Comparison of ENCODE assay signal across 20 cellular contexts in the genomic region with DNA sequence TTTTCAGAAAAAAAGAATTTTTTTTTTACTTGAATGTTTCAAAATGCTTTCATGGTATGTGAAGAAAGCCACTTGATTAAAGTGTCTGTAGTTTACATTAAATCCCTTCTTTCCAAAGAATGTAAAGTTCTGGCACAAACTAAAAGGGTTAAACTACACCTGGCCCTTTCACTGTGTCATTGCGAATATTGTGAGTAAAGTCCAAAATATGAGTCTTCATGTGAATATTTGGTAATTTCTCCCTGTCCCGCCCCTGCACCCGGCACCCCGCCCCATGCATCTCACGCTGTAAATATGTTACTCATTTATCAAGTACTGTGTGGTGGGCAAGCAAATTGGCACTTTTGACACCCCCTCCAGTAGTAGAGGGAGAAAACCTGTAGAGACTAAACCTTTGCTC.
A peak's percentile ranks its signal among the peaks of the same experiment; 100 is the strongest.
DNase-seq lines count a peak whose midpoint lies in the region; ATAC-seq and TF ChIP-seq lines count a peak whose summit lies in the region.
"Had no signal": no experiment of that assay in that cellular context is flagged by ENCODE, and none has a peak within 500 bp of the region (broad histone marks: within the 10 kb centered on the region; RNA-seq: fewer than 3 reads in every experiment).

No MANE protein-coding gene starts in this region.

- no peaks in the 10 kb centered on the region for H3K9me3 ChIP-seq in osteoblast (ENCODE audit: low read depth, low read length)
- H3K9me3 ChIP-seq in testis, result no peaks in the 10 kb centered on the region
- H3K9me3 ChIP-seq in body of pancreas, result no peaks in the 10 kb centered on the region
- H3K9me3 ChIP-seq: HAP-1 had no signal

- ATAC-seq in left lobe of liver (peak; percentile 9), body of pancreas (no peak)

- DNase-seq in GM03348 (ENCODE audit: low spot score) (peak; percentile 9), RWPE1 (ENCODE audit: low spot score) (peak; percentile 18), left lobe of liver (ENCODE audit: low spot score) (no peak), type B pancreatic cell (ENCODE audit: extremely low spot score, unreplicated experiment) (no peak), osteoblast (ENCODE audit: insufficient read length, low spot score, missing footprints) (no peak), testis (no peak), body of pancreas (no peak)
- DNase-seq: CD4-positive, CD25-positive, alpha-beta regulatory T cell; DMS 273 treated with DMSO at 0.1 percent for 48 hours; DND-41; NCI-H1694 treated with DMSO at 0.1 percent for 48 hours; NCI-H2081 treated with DMSO at 0.1 percent for 48 hours; NCI-H2171 treated with DMSO at 0.1 percent for 48 hours; NCI-H524 treated with DMSO at 0.1 percent for 48 hours; OCI-M1; SHP77 treated with DMSO at 0.1 percent for 48 hours; SW 1271 had no signal

- intact Hi-C loops in testis (cut with DNase I; ENCODE audit: low total_unique reads), result no loop called here
- intact Hi-C loops in body of pancreas (cut with DNase I), result loop anchor here (10.0 kb wide), 2 partner anchors 155 to 635 kb away; no protein-coding TSS in a partner anchor

- CTCF ChIA-PET in RWPE1 (lab: Yijun Ruan, JAX), result no interaction called here

- H3K79me2 ChIP-seq in osteoblast (ENCODE audit: insufficient read depth, low read length), result no peaks in the 10 kb centered on the region

- 92 to 98% methylated on average over 5 of the region's 5 CpGs for WGBS in testis, 2 donors
- WGBS in body of pancreas, 2 donors, result 71 to 78% methylated on average over 5 of the region's 5 CpGs

- H4K20me1 ChIP-seq in osteoblast (ENCODE audit: insufficient read depth, low read length), result no peaks in the 10 kb centered on the region

- H3K27me3 ChIP-seq in osteoblast (ENCODE audit: insufficient read depth, low read length) (no peaks in the 10 kb centered on the region), testis (no peaks in the 10 kb centered on the region), body of pancreas (no peaks in the 10 kb centered on the region)

- TF ChIP-seq POLR2A in testis (IDR thresholded peaks at IDR 0.05) (no peak), body of pancreas (IDR thresholded peaks at IDR 0.05) (no peak)

- no peaks in the 10 kb centered on the region for H3K4me1 ChIP-seq in osteoblast (ENCODE audit: insufficient read depth, low read length)
- H3K4me1 ChIP-seq in testis, result no peaks in the 10 kb centered on the region
- peaks cover 5% of the 10 kb centered on the region for H3K4me1 ChIP-seq in body of pancreas

- peaks cover 17% of the 10 kb centered on the region for H3K4me1 Mint-ChIP-seq in type B pancreatic cell (ENCODE audit: unreplicated experiment)
- H3K4me1 Mint-ChIP-seq: IgD-negative memory B cell had no signal

- H3K36me3 ChIP-seq in osteoblast (ENCODE audit: insufficient read depth, low read length) (no peaks in the 10 kb centered on the region), testis (ENCODE audit: low read depth, missing control alignments) (no peaks in the 10 kb centered on the region), body of pancreas (replicated peaks in 1 of 2; ENCODE audit: insufficient read depth in 1 of 2, low read depth in 2 of 2) (no peaks in the 10 kb centered on the region)
- H3K36me3 ChIP-seq: HAP-1 had no signal

- no peak overlapping the region for H3K4me2 ChIP-seq in osteoblast (ENCODE audit: insufficient read depth, low read length)

- no peaks in the 10 kb centered on the region for H3K36me3 Mint-ChIP-seq in type B pancreatic cell
- H3K36me3 Mint-ChIP-seq: CD4-positive, CD25-positive, alpha-beta regulatory T cell; IgD-negative memory B cell had no signal

- H3K27ac ChIP-seq in RWPE1 (no peak overlapping the region), osteoblast (ENCODE audit: low read depth, low read length) (no peak overlapping the region), testis (no peak overlapping the region), body of pancreas (no peak overlapping the region)
- H3K27ac ChIP-seq: SK-N-MC had no signal

- TF ChIP-seq CTCF in RWPE1 (conservative IDR thresholded peaks at IDR 0.05; ENCODE audit: low read depth), result no peak
- TF ChIP-seq CTCF in type B pancreatic cell (conservative IDR thresholded peaks at IDR 0.05), result no peak
- no peak for TF ChIP-seq CTCF in osteoblast (IDR thresholded peaks at IDR 0.05; ENCODE audit: extremely low read depth, low read depth, low read length)
- no peak for TF ChIP-seq CTCF in testis (IDR thresholded peaks at IDR 0.05)
- TF ChIP-seq CTCF in body of pancreas (IDR thresholded peaks at IDR 0.05), result no peak

- peak overlapping the region; percentile 63 for H3K4me3 Mint-ChIP-seq in type B pancreatic cell
- H3K4me3 Mint-ChIP-seq: CD4-positive, CD25-positive, alpha-beta regulatory T cell; IgD-negative memory B cell had no signal

- no peaks in the 10 kb centered on the region for H3K27me3 Mint-ChIP-seq in type B pancreatic cell
- H3K27me3 Mint-ChIP-seq: IgD-negative memory B cell had no signal

- H3K4me3 ChIP-seq in osteoblast (ENCODE audit: insufficient read depth, low read length) (no peak overlapping the region), testis (no peak overlapping the region), body of pancreas (no peak overlapping the region)
- H3K4me3 ChIP-seq: HAP-1, SK-N-MC had no signal

- H3K9me3 Mint-ChIP-seq in type B pancreatic cell, result no peaks in the 10 kb centered on the region

- H3K27ac Mint-ChIP-seq in type B pancreatic cell, result peak overlapping the region; percentile 79
- H3K27ac Mint-ChIP-seq: IgD-negative memory B cell had no signal

- H2AFZ ChIP-seq in osteoblast (ENCODE audit: low read length), result no peak overlapping the region

- POLR2A ChIA-PET in RWPE1 (lab: Yijun Ruan, JAX; ENCODE audit: low non-redundant PET), result no interaction called here

Comparison
In these comparisons a context has a peak if more than half of its experiments do, and no peak if none do; other contexts are left out.
1. DNase-seq: peak in GM03348 (single experiment) and RWPE1 (single experiment); none in left lobe of liver (single experiment), type B pancreatic cell (single experiment), osteoblast (single experiment), testis (single experiment) and body of pancreas (0 of 4).